In genomic region chr17:2700491-2701141, GRCh38 we compare ENCODE assay signal across 15 cellular contexts. TPM values are rescaled to one million over a fixed set of nuclear protein-coding genes. Genes with fewer than 3 reads are reported as not detected.
DNase-seq lines count a peak whose midpoint lies in the region; ATAC-seq and TF ChIP-seq lines count a peak whose summit lies in the region.
"Had no signal": no experiment of that assay in that cellular context is flagged by ENCODE, and none has a peak within 500 bp of the region (broad histone marks: within the 10 kb centered on the region; RNA-seq: fewer than 3 reads in every experiment).

No MANE protein-coding gene starts in this region.

- H3K27me3 Mint-ChIP-seq in endodermal cell (ENCODE audit: insufficient read depth), result no peaks in the 10 kb centered on the region

- no peak for TF ChIP-seq EP300 in stomach (IDR thresholded peaks at IDR 0.05)

- H3K9me3 ChIP-seq in heart left ventricle (no peaks in the 10 kb centered on the region), heart right ventricle (no peaks in the 10 kb centered on the region), endodermal cell (ENCODE audit: control insufficient read depth, low read length) (no peaks in the 10 kb centered on the region), stomach (no peaks in the 10 kb centered on the region)
- H3K9me3 ChIP-seq: thyroid gland had no signal

- H3K4me3 ChIP-seq in heart left ventricle (no peak overlapping the region), heart right ventricle (no peak overlapping the region), endodermal cell (ENCODE audit: low read length) (no peak overlapping the region), stomach (no peak overlapping the region)
- H3K4me3 ChIP-seq: thyroid gland had no signal

- WGBS in heart left ventricle, 4 donors, result 88 to 93% (median 91%) methylated on average over 16 to 27 of the region's 27 CpGs
- WGBS in heart right ventricle, 2 donors, result 88 to 89% methylated on average over 26 to 27 of the region's 27 CpGs
- WGBS in endodermal cell (ENCODE audit: insufficient coverage in 1 of 2, insufficient read length in 1 of 2), 2 experiments, result 88 to 90% methylated on average over 20 to 27 of the region's 27 CpGs
- 85 to 94% (median 92%) methylated on average over 17 to 27 of the region's 27 CpGs for WGBS in stomach, 5 donors

- H3K36me3 ChIP-seq in heart left ventricle, result peaks cover 4 to 89% (median 85%) of the 10 kb centered on the region in 9 donors
- H3K36me3 ChIP-seq in heart right ventricle, result peaks cover 5 to 90% (median 70%) of the 10 kb centered on the region in 9 donors
- peaks cover 19% of the 10 kb centered on the region for H3K36me3 ChIP-seq in endodermal cell (ENCODE audit: control insufficient read depth, insufficient read depth, low read length)
- peaks cover 75 to 91% (median 91%) of the 10 kb centered on the region in 4 donors for H3K36me3 ChIP-seq in stomach

- H3K4me1 ChIP-seq in heart left ventricle, result peaks cover 0 to 21% (median 6%) of the 10 kb centered on the region in 12 donors
- H3K4me1 ChIP-seq in heart right ventricle, result peaks cover 0 to 21% (median 15%) of the 10 kb centered on the region in 9 donors
- H3K4me1 ChIP-seq in endodermal cell (ENCODE audit: control insufficient read depth, insufficient read depth, low read length), result no peaks in the 10 kb centered on the region
- H3K4me1 ChIP-seq in stomach, result peaks cover under 1 to 10% (median 6%) of the 10 kb centered on the region in 4 donors
- H3K4me1 ChIP-seq: foreskin keratinocyte, thyroid gland had no signal

- TF ChIP-seq POLR2A in heart left ventricle (IDR thresholded peaks at IDR 0.05) (no peak), stomach (IDR thresholded peaks at IDR 0.05) (no peak)

- H3K27me3 ChIP-seq in heart left ventricle (no peaks in the 10 kb centered on the region), heart right ventricle (no peaks in the 10 kb centered on the region), endodermal cell (ENCODE audit: control insufficient read depth, insufficient read depth, low read length, poor library complexity, severe bottlenecking) (no peaks in the 10 kb centered on the region), stomach (no peaks in the 10 kb centered on the region)
- H3K27me3 ChIP-seq: foreskin keratinocyte, thyroid gland had no signal

- no peaks in the 10 kb centered on the region for H3K9me3 Mint-ChIP-seq in endodermal cell

- H3K27ac ChIP-seq in heart left ventricle, result no peak overlapping the region
- no peak overlapping the region for H3K27ac ChIP-seq in heart right ventricle
- H3K27ac ChIP-seq in endodermal cell (ENCODE audit: low read depth, low read length), result no peak overlapping the region
- H3K27ac ChIP-seq in stomach, result no peak overlapping the region
- H3K27ac ChIP-seq: foreskin keratinocyte, thyroid gland had no signal

- no peak for ATAC-seq in heart left ventricle
- no peak for ATAC-seq in heart right ventricle
- ATAC-seq: activated CD8-positive, alpha-beta T cell treated with anti-CD3 and anti-CD28 coated beads, Interleukin-2, amount 10 ng/mL, durations not matched to agents 7 days and 5 days; foreskin keratinocyte had no signal

- TF ChIP-seq CTCF in heart left ventricle (IDR thresholded peaks at IDR 0.05), result no peak
- TF ChIP-seq CTCF in heart right ventricle (IDR thresholded peaks at IDR 0.05), result no peak
- no peak for TF ChIP-seq CTCF in endodermal cell (conservative IDR thresholded peaks at IDR 0.05)
- TF ChIP-seq CTCF in stomach (IDR thresholded peaks at IDR 0.05), result no peak

- no peak overlapping the region for H3K9ac ChIP-seq in endodermal cell (ENCODE audit: extremely low read depth, low read length, poor library complexity, severe bottlenecking)

- no peak overlapping the region for H3K27ac Mint-ChIP-seq in endodermal cell
- H3K27ac Mint-ChIP-seq: activated CD8-positive, alpha-beta T cell treated with anti-CD3 and anti-CD28 coated beads, Interleukin-2, amount 10 ng/mL, durations not matched to agents 7 days and 5 days had no signal

- no peak overlapping the region for H3K4me3 Mint-ChIP-seq in endodermal cell
- H3K4me3 Mint-ChIP-seq: activated CD8-positive, alpha-beta T cell treated with anti-CD3 and anti-CD28 coated beads, Interleukin-2, amount 10 ng/mL, durations not matched to agents 7 days and 5 days had no signal

- H3K36me3 Mint-ChIP-seq in endodermal cell (ENCODE audit: low read depth), result peaks cover 30% of the 10 kb centered on the region

- DNase-seq in NCI-H1694 treated with DMSO at 0.1 percent for 48 hours (lab: John Stamatoyannopoulos, UW) (peak; percentile 100), NCI-H1694 (lab: John Stamatoyannopoulos, UW) (no peak), heart left ventricle (peak in 3 of 5 donors; percentile 23 to 50 (median 27)), heart right ventricle (no peak), endodermal cell (peak; percentile 44), stomach (no peak), iPS-NIHi7 (ENCODE audit: extremely low spot score) (no peak), foreskin melanocyte (no peak)
- DNase-seq: activated CD8-positive, alpha-beta T cell treated with anti-CD3 and anti-CD28 coated beads, Interleukin-2, amount 10 ng/mL, durations not matched to agents 7 days and 5 days; effector CD8-positive, alpha-beta T cell; foreskin keratinocyte; NCI-H1048; stimulated activated CD4-positive, alpha-beta T cell treated with anti-CD3 and anti-CD28 coated beads, Interleukin-15, amount 100 ng/mL, for 24 hours had no signal

- peaks cover 4% of the 10 kb centered on the region for H3K4me1 Mint-ChIP-seq in endodermal cell

- intact Hi-C loops in heart left ventricle (cut with DNase I) (loop anchor here in 1 of 10 donors (10.0 kb wide), 1 partner anchor 306 kb away; no protein-coding TSS in a partner anchor), heart right ventricle (cut with DNase I) (loop anchor here in 1 of 10 donors (10.0 kb wide), 1 partner anchor 306 kb away; no protein-coding TSS in a partner anchor), stomach (cut with DNase I; ENCODE audit: low total_unique reads) (no loop called here)

RNA-seq across cellular contexts. Expression of gene CLUH, which starts 10.9 kb away (rescaled TPM):
- total RNA-seq in heart left ventricle (100 to 1,000 TPM; 104 to 298 (median 157) TPM), heart right ventricle (100 to 1,000 TPM; 122 to 198 (median 170) TPM), endodermal cell (10 to 100 TPM; 55.5 to 61.8 TPM), stomach (100 to 1,000 TPM in 2 of 5 donors, 10 to 100 TPM in 3; 45.2 to 417 (median 58.0) TPM)
- polyA plus RNA-seq in heart left ventricle (100 to 1,000 TPM in 1 of 2 donors, 10 to 100 TPM in 1; 89.5 to 123 TPM), heart right ventricle (100 to 1,000 TPM in 1 of 2 donors, 10 to 100 TPM in 1; 55.6 to 123 TPM), stomach (10 to 100 TPM; 17.6 to 40.1 (median 30.4) TPM)
- polyA plus RNA-seq in endodermal cell (2013, experiment 1 of 2), result 27.4 TPM
- 21.7 TPM for polyA plus RNA-seq in endodermal cell (2013, experiment 2 of 2)

RNA-seq across cellular contexts. Expression of gene CCDC92B, which starts 48.8 kb away (rescaled TPM):
- total RNA-seq in heart left ventricle, result under 1 TPM in 6 of 9 donors, not detected in 3; 0.08 to 0.44 (median 0.18) TPM
- under 1 TPM; 0.03 to 0.27 TPM for polyA plus RNA-seq in heart left ventricle
- under 1 TPM; 0.06 to 0.30 (median 0.19) TPM for total RNA-seq in heart right ventricle
- under 1 TPM; 0.06 to 0.44 TPM for polyA plus RNA-seq in heart right ventricle
- total RNA-seq in endodermal cell, result 1 to 10 TPM; 4.3 to 5.8 TPM
- 1.2 TPM for polyA plus RNA-seq in endodermal cell (2013, experiment 1 of 2)
- 0.87 TPM for polyA plus RNA-seq in endodermal cell (2013, experiment 2 of 2)
- total RNA-seq in stomach, result 1 to 10 TPM in 1 of 5 donors, not detected in 4; 1.7 TPM
- polyA plus RNA-seq in stomach, result under 1 TPM in 2 of 3 donors, not detected in 1; 0.12 to 0.48 TPM
- total RNA-seq: activated CD8-positive, alpha-beta T cell treated with anti-CD3 and anti-CD28 coated beads, Interleukin-2, amount 10 ng/mL, durations not matched to agents 7 days and 5 days had no signal
- polyA plus RNA-seq: AG04450 had no signal

Comparison
In these comparisons a context has a peak if more than half of its experiments do, and no peak if none do; other contexts are left out.
1. DNase-seq: peak in NCI-H1694 treated with DMSO at 0.1 percent for 48 hours (single experiment), heart left ventricle (3 of 5) and endodermal cell (single experiment); none in NCI-H1694 (single experiment), heart right ventricle (0 of 2), stomach (single experiment), iPS-NIHi7 (single experiment) and foreskin melanocyte (single experiment).